In genomic region chr6:33273129-33273923, GRCh38 we compare ENCODE assay signal across 8 cellular contexts. TPM values are rescaled to one million over a fixed set of nuclear protein-coding genes. Genes with fewer than 3 reads are reported as not detected.
DNase-seq lines count a peak whose midpoint lies in the region; ATAC-seq and TF ChIP-seq lines count a peak whose summit lies in the region.

No MANE protein-coding gene starts in this region.

- H2AFZ ChIP-seq in KMS-11 (ENCODE audit: low read depth): no peak overlapping the region

- peak overlapping the region; percentile 94 for H3K4me3 Mint-ChIP-seq in chondrocyte (ENCODE audit: unreplicated experiment)
- H3K4me3 Mint-ChIP-seq in naive thymus-derived CD4-positive, alpha-beta T cell: peak overlapping the region; percentile 87 to 100 (median 98)

- H3K27me3 ChIP-seq in BLaER1 treated with 17β-estradiol and CSF1 and Interleukin-3, amounts not matched to agents 10 nM and 100 nM: no peaks in the 10 kb centered on the region
- H3K27me3 ChIP-seq in KMS-11 (ENCODE audit: insufficient read depth, low read depth): no peaks in the 10 kb centered on the region
- H3K27me3 ChIP-seq in naive thymus-derived CD4-positive, alpha-beta T cell (ENCODE audit: control insufficient read depth in 2 of 2, insufficient read depth in 2 of 2, low read length in 2 of 2): no peaks in the 10 kb centered on the region

- peaks cover 58 to 69% (median 62%) of the 10 kb centered on the region in 11 experiments for H3K36me3 ChIP-seq in BLaER1 treated with 17β-estradiol and CSF1 and Interleukin-3, amounts not matched to agents 10 nM and 100 nM
- peaks cover 29% of the 10 kb centered on the region; the same call in 1 of the 2 replicates for H3K36me3 ChIP-seq in KMS-11 (ENCODE audit: insufficient read depth)
- peaks cover 3 to 43% (median 5%) of the 10 kb centered on the region in 3 experiments for H3K36me3 ChIP-seq in naive thymus-derived CD4-positive, alpha-beta T cell (ENCODE audit: control insufficient read depth in 2 of 3, insufficient read depth in 3 of 3, low read length in 3 of 3)

- peaks cover 63 to 74% (median 66%) of the 10 kb centered on the region in 10 experiments for H3K4me1 ChIP-seq in BLaER1 treated with 17β-estradiol and CSF1 and Interleukin-3, amounts not matched to agents 10 nM and 100 nM
- peaks cover 27% of the 10 kb centered on the region for H3K4me1 ChIP-seq in KMS-11 (ENCODE audit: low read depth, poor library complexity, severe bottlenecking)
- peaks cover 48 to 52% of the 10 kb centered on the region in 2 donors for H3K4me1 ChIP-seq in naive thymus-derived CD4-positive, alpha-beta T cell (ENCODE audit: control insufficient read depth in 2 of 2, insufficient read depth in 2 of 2, low read length in 2 of 2)

- H3K9ac ChIP-seq in BLaER1 treated with 17β-estradiol and CSF1 and Interleukin-3, amounts not matched to agents 10 nM and 100 nM: peak overlapping the region; percentile 91 to 99 (median 95)
- peak overlapping the region; percentile 91; the same call in 1 of the 2 replicates for H3K9ac ChIP-seq in KMS-11

- H3K27ac Mint-ChIP-seq in chondrocyte (ENCODE audit: unreplicated experiment): peak overlapping the region; percentile 100
- peak overlapping the region; percentile 95 to 100 (median 99) for H3K27ac Mint-ChIP-seq in naive thymus-derived CD4-positive, alpha-beta T cell

- no peaks in the 10 kb centered on the region for H3K9me3 ChIP-seq in BLaER1 treated with 17β-estradiol and CSF1 and Interleukin-3, amounts not matched to agents 10 nM and 100 nM (replicated peaks in 1 of 11)
- H3K9me3 ChIP-seq in naive thymus-derived CD4-positive, alpha-beta T cell (ENCODE audit: control insufficient read depth in 2 of 3, low read length in 3 of 3): no peaks in the 10 kb centered on the region

- no peak for TF ChIP-seq CTCF in KMS-11 (conservative IDR thresholded peaks at IDR 0.05; ENCODE audit: low read depth, low read length)
- no peak for TF ChIP-seq CTCF in chondrocyte (IDR thresholded peaks at IDR 0.05)

- DNase-seq in chondrocyte (ENCODE audit: low spot score) (no peak), NCI-H1417 treated with DMSO at 0.1 percent for 48 hours (lab: John Stamatoyannopoulos, UW) (no peak), dedifferentiated amniotic fluid mesenchymal stem cell (ENCODE audit: extremely low spot score) (no peak), NCI-H1048 (lab: John Stamatoyannopoulos, UW) (no peak)
- DNase-seq in naive thymus-derived CD4-positive, alpha-beta T cell: no peak
- no peak for DNase-seq in stimulated activated CD4-positive, alpha-beta T cell treated with anti-CD3 and anti-CD28 coated beads, Interleukin-12 subunit alpha, Interleukin-12 subunit beta, amount 100 ng/mL, for 4 hours

- intact Hi-C loops in naive thymus-derived CD4-positive, alpha-beta T cell (cut with micrococcal nuclease): loop anchor here (2.0 to 10.0 kb wide), 4 partner anchors 299 to 1097 kb away; partner anchors contain the start of genes AGPAT1 (in 1 of the 2), GPSM3 (in 1 of the 2) and PBX2 (in 1 of the 2)

- H3K36me3 Mint-ChIP-seq in chondrocyte (ENCODE audit: low read depth): peaks cover 25% of the 10 kb centered on the region
- H3K36me3 Mint-ChIP-seq in naive thymus-derived CD4-positive, alpha-beta T cell: peaks cover 0 to 43% (median 16%) of the 10 kb centered on the region in 5 donors

- CTCF ChIA-PET in naive thymus-derived CD4-positive, alpha-beta T cell (lab: Charles Lee): no interaction called here

- peaks cover 42% of the 10 kb centered on the region for H3K79me2 ChIP-seq in KMS-11 (ENCODE audit: insufficient read depth, low read depth)

- peak overlapping the region; percentile 74 to 92 (median 88) for H3K4me3 ChIP-seq in BLaER1 treated with 17β-estradiol and CSF1 and Interleukin-3, amounts not matched to agents 10 nM and 100 nM
- no peak overlapping the region for H3K4me3 ChIP-seq in KMS-11 (IDR thresholded peaks at IDR 0.05; ENCODE audit: insufficient read depth, low read depth, low read length)
- H3K4me3 ChIP-seq in naive thymus-derived CD4-positive, alpha-beta T cell (ENCODE audit: low read length): peak overlapping the region; percentile 93

- H4K20me1 ChIP-seq in BLaER1 treated with 17β-estradiol and CSF1 and Interleukin-3, amounts not matched to agents 10 nM and 100 nM: peaks cover 35 to 57% (median 49%) of the 10 kb centered on the region in 11 experiments; a peak in 21 of 22 replicates
- H4K20me1 ChIP-seq in KMS-11 (ENCODE audit: insufficient read depth): peaks cover 16% of the 10 kb centered on the region; the same call in 1 of the 2 replicates

- H3K9me3 Mint-ChIP-seq in chondrocyte (ENCODE audit: low read depth): no peaks in the 10 kb centered on the region
- H3K9me3 Mint-ChIP-seq in naive thymus-derived CD4-positive, alpha-beta T cell: peaks cover 0 to 5% (median 0%) of the 10 kb centered on the region in 11 donors

- POLR2A ChIA-PET in naive thymus-derived CD4-positive, alpha-beta T cell (lab: Charles Lee): interaction anchor here (0.5 to 5.6 kb wide), 8 partner anchors 9 to 157 kb away, joined by 3 to 101 read pairs (median 20); partner anchors contain the start of genes PFDN6, RGL2, TAPBP and WDR46

- H3K27me3 Mint-ChIP-seq in chondrocyte (ENCODE audit: low read depth): no peaks in the 10 kb centered on the region
- H3K27me3 Mint-ChIP-seq in naive thymus-derived CD4-positive, alpha-beta T cell: peaks cover 0 to 3% (median 0%) of the 10 kb centered on the region in 5 donors

- H3K4me2 ChIP-seq in BLaER1 treated with 17β-estradiol and CSF1 and Interleukin-3, amounts not matched to agents 10 nM and 100 nM: peak overlapping the region; percentile 90 to 99 (median 97)
- peak overlapping the region; percentile 66 for H3K4me2 ChIP-seq in KMS-11

- peak overlapping the region; percentile 92 to 99 (median 98); a peak in 21 of 22 replicates for H3K27ac ChIP-seq in BLaER1 treated with 17β-estradiol and CSF1 and Interleukin-3, amounts not matched to agents 10 nM and 100 nM
- H3K27ac ChIP-seq in KMS-11: peak overlapping the region; percentile 85
- H3K27ac ChIP-seq in naive thymus-derived CD4-positive, alpha-beta T cell (ENCODE audit: low read depth, low read length): peak overlapping the region; percentile 91

- no peak for ATAC-seq in naive thymus-derived CD4-positive, alpha-beta T cell

- peaks cover 67% of the 10 kb centered on the region for H3K4me1 Mint-ChIP-seq in chondrocyte (ENCODE audit: low read depth)
- peaks cover 36 to 89% (median 70%) of the 10 kb centered on the region in 7 donors for H3K4me1 Mint-ChIP-seq in naive thymus-derived CD4-positive, alpha-beta T cell

RNA-seq across cellular contexts. Expression of gene RPS18, which starts 1.5 kb away (rescaled TPM):
- 1,578 to 1,963 TPM (median 1,582 TPM) in 3 replicates for total RNA-seq in chondrocyte
- total RNA-seq in naive thymus-derived CD4-positive, alpha-beta T cell: 1,000 to 10,000 TPM; 2,454 to 4,896 (median 3,431) TPM
- over 10,000 TPM in 1 of 2 donors, 1,000 to 10,000 TPM in 1; 8,513 to 10,735 TPM for polyA plus RNA-seq in naive thymus-derived CD4-positive, alpha-beta T cell

RNA-seq across cellular contexts. Expression of gene VPS52, which starts 1.6 kb away (rescaled TPM):
- 35.8 to 49.9 TPM (median 36.0 TPM) in 3 replicates for total RNA-seq in chondrocyte
- total RNA-seq in naive thymus-derived CD4-positive, alpha-beta T cell: 100 to 1,000 TPM in 2 of 5 experiments, 10 to 100 TPM in 3; 74.3 to 110 (median 90.5) TPM
- 10 to 100 TPM; 15.5 to 26.8 TPM for polyA plus RNA-seq in naive thymus-derived CD4-positive, alpha-beta T cell

RNA-seq across cellular contexts. Expression of gene B3GALT4, which starts 3.6 kb away (rescaled TPM):
- total RNA-seq in chondrocyte: 6.5 to 9.2 TPM (median 7.3 TPM) in 3 replicates
- total RNA-seq in naive thymus-derived CD4-positive, alpha-beta T cell: 10 to 100 TPM; 12.9 to 48.0 (median 18.2) TPM
- polyA plus RNA-seq in naive thymus-derived CD4-positive, alpha-beta T cell: 10 to 100 TPM; 18.9 to 27.3 TPM

RNA-seq across cellular contexts. Expression of gene WDR46, which starts 15.7 kb away (rescaled TPM):
- total RNA-seq in chondrocyte: 42.4 to 79.7 TPM (median 48.1 TPM) in 3 replicates
- total RNA-seq in naive thymus-derived CD4-positive, alpha-beta T cell: 10 to 100 TPM; 25.3 to 62.7 (median 52.7) TPM
- polyA plus RNA-seq in naive thymus-derived CD4-positive, alpha-beta T cell: 10 to 100 TPM; 55.2 to 82.9 TPM

RNA-seq across cellular contexts. Expression of gene PFDN6, which starts 16.1 kb away (rescaled TPM):
- 25.3 to 35.5 TPM (median 27.8 TPM) in 3 replicates for total RNA-seq in chondrocyte
- 10 to 100 TPM; 14.6 to 73.2 (median 35.5) TPM for total RNA-seq in naive thymus-derived CD4-positive, alpha-beta T cell
- polyA plus RNA-seq in naive thymus-derived CD4-positive, alpha-beta T cell: 10 to 100 TPM; 26.5 to 36.3 TPM
